17 cellular contexts compared by ENCODE assay signal in the genomic region with DNA sequence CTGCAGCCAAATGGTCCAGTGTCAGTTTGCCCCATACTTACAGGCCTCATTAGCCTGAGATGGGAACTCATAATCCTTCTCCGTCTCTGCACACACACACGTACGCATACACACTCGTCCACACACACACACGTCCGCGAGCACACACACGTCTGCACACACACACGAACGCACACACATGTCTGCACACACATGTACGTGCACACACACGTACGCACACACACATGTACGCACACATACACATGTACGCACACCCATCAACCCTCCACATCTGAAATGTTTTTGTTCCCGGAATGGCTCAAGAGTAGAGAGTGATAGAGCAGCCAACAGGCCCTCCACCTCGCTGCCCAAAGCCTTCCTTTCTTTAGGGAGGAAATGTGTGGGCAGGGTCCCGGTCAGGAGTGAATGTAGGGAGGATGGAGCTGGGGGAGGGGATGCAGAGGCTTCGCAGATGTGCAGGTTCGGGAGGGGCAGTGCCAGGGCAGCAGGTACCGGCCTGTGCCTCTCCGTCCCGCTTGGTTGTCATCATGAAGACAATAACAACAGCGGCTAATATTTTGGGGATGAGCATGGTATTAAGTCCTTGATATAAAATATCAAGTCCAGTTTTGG. TPM values are rescaled to one million over a fixed set of nuclear protein-coding genes. Genes with fewer than 3 reads are reported as not detected.
A peak's percentile ranks its signal among the peaks of the same experiment; 100 is the strongest.
DNase-seq lines count a peak whose midpoint lies in the region; FAIRE-seq and TF ChIP-seq lines count a peak whose summit lies in the region.
"Had no signal": no experiment of that assay in that cellular context is flagged by ENCODE, and none has a peak within 500 bp of the region (broad histone marks: within the 10 kb centered on the region; RNA-seq: fewer than 3 reads in every experiment).

No MANE protein-coding gene starts in this region.

- intact Hi-C loops in left ventricle myocardium inferior (cut with micrococcal nuclease) (no loop called here), esophagus muscularis mucosa (cut with DNase I) (no loop called here)

- H3K27ac ChIP-seq in right atrium auricular region: no peak overlapping the region
- H3K27ac ChIP-seq in left ventricle myocardium inferior (replicated peaks): no peak overlapping the region
- H3K27ac ChIP-seq in esophagus muscularis mucosa (replicated peaks in 1 of 4): no peak overlapping the region
- H3K27ac ChIP-seq: 22Rv1, A549, BLaER1 had no signal

- no peak overlapping the region for H3K4me3 ChIP-seq in right atrium auricular region
- H3K4me3 ChIP-seq in left ventricle myocardium inferior: no peak overlapping the region
- H3K4me3 ChIP-seq in bronchial epithelial cell (ENCODE audit: low read depth, low read length): no peak overlapping the region
- no peak overlapping the region for H3K4me3 ChIP-seq in esophagus muscularis mucosa
- H3K4me3 ChIP-seq in H7 (ENCODE audit: insufficient read depth, low read depth, low read length): no peak overlapping the region
- H3K4me3 ChIP-seq: A549, BLaER1 had no signal

- H3K9me3 ChIP-seq in right atrium auricular region (peaks cover 0 to 10% of the 10 kb centered on the region in 2 donors), left ventricle myocardium inferior (replicated peaks) (peaks cover 18% of the 10 kb centered on the region), esophagus muscularis mucosa (peaks cover 0 to 9% (median 0%) of the 10 kb centered on the region in 4 donors)

- TF ChIP-seq EP300 in esophagus muscularis mucosa (IDR thresholded peaks at IDR 0.05): no peak

- 92% methylated on average over 24 of the region's 24 CpGs for WGBS in esophagus muscularis mucosa

- peak; percentile 42 for DNase-seq in right atrium auricular region (ENCODE audit: low spot score)
- DNase-seq in left ventricle myocardium inferior: no peak
- no peak for DNase-seq in bronchial epithelial cell (ENCODE audit: low read depth)
- DNase-seq in esophagus muscularis mucosa (ENCODE audit: extremely low spot score): peak; percentile 42
- no peak for DNase-seq in SW480 (ENCODE audit: low spot score)
- no peak for DNase-seq in H7
- no peak for DNase-seq in NCI-H146 treated with DMSO at 0.1 percent for 48 hours (lab: John Stamatoyannopoulos, UW; ENCODE audit: unreplicated experiment)
- DNase-seq: AML-193; CD4-positive, alpha-beta memory T cell; DMS79 treated with DMSO at 0.1 percent for 48 hours; GF-D8; HCEC 1CT; HFFc6 had no signal

- H3K36me3 ChIP-seq in right atrium auricular region (no peaks in the 10 kb centered on the region), left ventricle myocardium inferior (no peaks in the 10 kb centered on the region), bronchial epithelial cell (ENCODE audit: control insufficient read depth, insufficient read depth, low read length) (no peaks in the 10 kb centered on the region), esophagus muscularis mucosa (no peaks in the 10 kb centered on the region), H7 (replicated peaks; ENCODE audit: control insufficient read depth, insufficient read depth, low read length) (no peaks in the 10 kb centered on the region)
- H3K36me3 ChIP-seq: BLaER1 had no signal

- TF ChIP-seq POLR2A in esophagus muscularis mucosa (IDR thresholded peaks at IDR 0.05; ENCODE audit: low read depth): no peak

- TF ChIP-seq CTCF in right atrium auricular region (IDR thresholded peaks at IDR 0.05) (no peak), left ventricle myocardium inferior (IDR thresholded peaks at IDR 0.05; ENCODE audit: borderline replicate concordance) (no peak), bronchial epithelial cell (IDR thresholded peaks at IDR 0.05; ENCODE audit: insufficient read depth, low read length, severe bottlenecking) (no peak), esophagus muscularis mucosa (IDR thresholded peaks at IDR 0.05) (no peak)

- H3K4me1 ChIP-seq in right atrium auricular region (no peaks in the 10 kb centered on the region), left ventricle myocardium inferior (peaks cover 6% of the 10 kb centered on the region), esophagus muscularis mucosa (peaks cover 0 to 8% (median 3%) of the 10 kb centered on the region in 4 donors)

- H3K27me3 ChIP-seq in right atrium auricular region: no peaks in the 10 kb centered on the region
- no peaks in the 10 kb centered on the region for H3K27me3 ChIP-seq in left ventricle myocardium inferior (ENCODE audit: low read depth)
- peaks cover 2% of the 10 kb centered on the region for H3K27me3 ChIP-seq in bronchial epithelial cell (ENCODE audit: control insufficient read depth, insufficient read depth, low read length)
- H3K27me3 ChIP-seq in esophagus muscularis mucosa: peaks cover 0 to 5% (median 0%) of the 10 kb centered on the region in 4 donors
- no peaks in the 10 kb centered on the region for H3K27me3 ChIP-seq in H7 (ENCODE audit: control insufficient read depth, insufficient read depth, low read length)
- H3K27me3 ChIP-seq: BLaER1 had no signal

- FAIRE-seq in bronchial epithelial cell (lab: Jason Lieb, UNC): peak; percentile 66
- FAIRE-seq: A549, HTR-8/SVneo had no signal

RNA-seq across cellular contexts. Expression of a gene that starts 52.7 kb away (rescaled TPM):
- 10 to 100 TPM; 16.7 to 33.9 TPM for total RNA-seq in right atrium auricular region
- total RNA-seq in left ventricle myocardium inferior: 77.3 TPM
- 6.3 and 6.8 TPM in 2 replicates for total RNA-seq in bronchial epithelial cell
- 10 to 100 TPM in 3 of 4 donors, 1 to 10 TPM in 1; 9.6 to 27.5 (median 20.1) TPM for total RNA-seq in esophagus muscularis mucosa
- 16.1 and 18.1 TPM in 2 replicates for total RNA-seq in H7 (2014; rRNA removed; shearing (Covaris generic))

RNA-seq across cellular contexts. Expression of a gene that starts 54.4 kb away (rescaled TPM):
- total RNA-seq in right atrium auricular region (10 to 100 TPM; 14.5 to 19.4 TPM), left ventricle myocardium inferior (24.6 TPM), bronchial epithelial cell (1.3 and 1.5 TPM in 2 replicates), esophagus muscularis mucosa (10 to 100 TPM; 17.9 to 41.7 (median 32.2) TPM)
- total RNA-seq in H7 (2014; rRNA removed; shearing (Covaris generic)): 4.6 and 8.2 TPM in 2 replicates

Comparison
In these comparisons a context has a peak if more than half of its experiments do, and no peak if none do; other contexts are left out.
1. DNase-seq: peak in right atrium auricular region (single experiment) and esophagus muscularis mucosa (single experiment); none in left ventricle myocardium inferior (single experiment), bronchial epithelial cell (single experiment), SW480 (single experiment), H7 (single experiment) and NCI-H146 treated with DMSO at 0.1 percent for 48 hours (single experiment).